ENCODE assay signal across 1 cellular context in the genomic region with DNA sequence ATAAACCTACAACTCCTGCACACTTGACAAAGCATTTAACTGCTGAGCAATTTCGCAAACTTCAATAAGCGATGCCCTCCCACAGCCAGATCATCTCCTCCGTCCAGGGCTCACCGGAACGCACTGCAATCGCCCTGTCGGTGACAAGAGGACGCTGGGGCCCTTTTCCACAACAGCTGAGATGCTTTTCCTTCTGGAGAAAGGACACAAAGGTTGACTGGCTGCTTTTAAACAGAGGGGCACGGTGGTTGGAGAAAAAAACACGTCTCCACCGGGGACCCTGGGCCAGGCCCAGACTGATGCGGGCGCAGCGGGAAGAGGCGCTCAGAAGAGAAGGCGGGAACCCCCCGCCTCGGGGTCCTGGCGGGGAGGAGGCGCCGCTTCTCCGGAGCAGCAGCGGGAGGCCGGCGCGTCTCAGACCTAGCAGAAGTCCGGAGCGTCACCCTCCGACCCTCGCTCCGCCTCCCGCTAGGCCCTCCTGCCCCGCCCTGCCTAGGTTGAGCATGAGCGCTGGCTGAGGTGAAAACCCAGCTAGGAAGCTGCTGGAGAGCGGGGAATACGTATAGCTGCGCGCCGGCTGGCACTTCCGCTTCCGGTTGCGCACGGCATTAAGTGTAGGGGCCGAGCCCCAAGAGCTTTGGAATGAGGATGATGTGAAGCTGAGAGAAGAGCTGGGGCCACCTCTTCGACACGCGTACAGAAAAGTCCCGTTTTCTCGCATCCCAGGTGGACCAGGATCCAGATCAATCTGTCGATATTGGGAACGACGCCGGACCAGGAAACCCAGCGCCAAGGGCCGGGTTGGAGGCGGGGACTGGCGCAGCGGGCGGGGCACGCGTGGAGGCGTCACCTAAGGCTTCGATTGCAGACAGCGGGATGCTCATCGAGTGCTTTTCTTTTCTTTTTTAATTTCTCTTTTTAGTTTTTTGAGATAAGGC.
TF ChIP-seq lines count a peak whose summit lies in the region.

A gene (minus strand): TSS at position 564 of the 938 bp plus-strand sequence. CDS start 3,788 bp downstream, outside the sequence.

TF ChIP-seq in HepG2, 621 proteins besides CTCF, POLR2A, EP300 and RAD21 (continued from another document and continues in another):
- TF ChIP-seq, protein P1, sequence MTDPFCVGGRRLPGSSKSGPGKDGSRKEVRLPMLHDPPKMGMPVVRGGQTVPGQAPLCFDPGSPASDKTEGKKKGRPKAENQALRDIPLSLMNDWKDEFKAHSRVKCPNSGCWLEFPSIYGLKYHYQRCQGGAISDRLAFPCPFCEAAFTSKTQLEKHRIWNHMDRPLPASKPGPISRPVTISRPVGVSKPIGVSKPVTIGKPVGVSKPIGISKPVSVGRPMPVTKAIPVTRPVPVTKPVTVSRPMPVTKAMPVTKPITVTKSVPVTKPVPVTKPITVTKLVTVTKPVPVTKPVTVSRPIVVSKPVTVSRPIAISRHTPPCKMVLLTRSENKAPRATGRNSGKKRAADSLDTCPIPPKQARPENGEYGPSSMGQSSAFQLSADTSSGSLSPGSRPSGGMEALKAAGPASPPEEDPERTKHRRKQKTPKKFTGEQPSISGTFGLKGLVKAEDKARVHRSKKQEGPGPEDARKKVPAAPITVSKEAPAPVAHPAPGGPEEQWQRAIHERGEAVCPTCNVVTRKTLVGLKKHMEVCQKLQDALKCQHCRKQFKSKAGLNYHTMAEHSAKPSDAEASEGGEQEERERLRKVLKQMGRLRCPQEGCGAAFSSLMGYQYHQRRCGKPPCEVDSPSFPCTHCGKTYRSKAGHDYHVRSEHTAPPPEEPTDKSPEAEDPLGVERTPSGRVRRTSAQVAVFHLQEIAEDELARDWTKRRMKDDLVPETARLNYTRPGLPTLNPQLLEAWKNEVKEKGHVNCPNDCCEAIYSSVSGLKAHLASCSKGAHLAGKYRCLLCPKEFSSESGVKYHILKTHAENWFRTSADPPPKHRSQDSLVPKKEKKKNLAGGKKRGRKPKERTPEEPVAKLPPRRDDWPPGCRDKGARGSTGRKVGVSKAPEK (CRISPR knock-in tag; IDR thresholded peaks at IDR 0.05; ENCODE audit: borderline replicate concordance) = no peak
- TF ChIP-seq, protein P2, sequence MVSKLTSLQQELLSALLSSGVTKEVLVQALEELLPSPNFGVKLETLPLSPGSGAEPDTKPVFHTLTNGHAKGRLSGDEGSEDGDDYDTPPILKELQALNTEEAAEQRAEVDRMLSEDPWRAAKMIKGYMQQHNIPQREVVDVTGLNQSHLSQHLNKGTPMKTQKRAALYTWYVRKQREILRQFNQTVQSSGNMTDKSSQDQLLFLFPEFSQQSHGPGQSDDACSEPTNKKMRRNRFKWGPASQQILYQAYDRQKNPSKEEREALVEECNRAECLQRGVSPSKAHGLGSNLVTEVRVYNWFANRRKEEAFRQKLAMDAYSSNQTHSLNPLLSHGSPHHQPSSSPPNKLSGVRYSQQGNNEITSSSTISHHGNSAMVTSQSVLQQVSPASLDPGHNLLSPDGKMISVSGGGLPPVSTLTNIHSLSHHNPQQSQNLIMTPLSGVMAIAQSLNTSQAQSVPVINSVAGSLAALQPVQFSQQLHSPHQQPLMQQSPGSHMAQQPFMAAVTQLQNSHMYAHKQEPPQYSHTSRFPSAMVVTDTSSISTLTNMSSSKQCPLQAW (CRISPR knock-in tag; IDR thresholded peaks at IDR 0.05) = peak; percentile 71
- no peak for TF ChIP-seq ZC3H4 (CRISPR knock-in tag; IDR thresholded peaks at IDR 0.05; ENCODE audit: borderline replicate concordance)
- TF ChIP-seq ZNF251 (CRISPR knock-in tag; IDR thresholded peaks at IDR 0.05) = no peak
- no peak for TF ChIP-seq ZBTB8A (CRISPR knock-in tag; IDR thresholded peaks at IDR 0.05; ENCODE audit: borderline replicate concordance, low read depth)
- peak; percentile 100 for TF ChIP-seq MTF1 (CRISPR knock-in tag; IDR thresholded peaks at IDR 0.05)
- no peak for TF ChIP-seq RXRB (CRISPR knock-in tag; IDR thresholded peaks at IDR 0.05; ENCODE audit: borderline replicate concordance)
- TF ChIP-seq, protein P3, sequence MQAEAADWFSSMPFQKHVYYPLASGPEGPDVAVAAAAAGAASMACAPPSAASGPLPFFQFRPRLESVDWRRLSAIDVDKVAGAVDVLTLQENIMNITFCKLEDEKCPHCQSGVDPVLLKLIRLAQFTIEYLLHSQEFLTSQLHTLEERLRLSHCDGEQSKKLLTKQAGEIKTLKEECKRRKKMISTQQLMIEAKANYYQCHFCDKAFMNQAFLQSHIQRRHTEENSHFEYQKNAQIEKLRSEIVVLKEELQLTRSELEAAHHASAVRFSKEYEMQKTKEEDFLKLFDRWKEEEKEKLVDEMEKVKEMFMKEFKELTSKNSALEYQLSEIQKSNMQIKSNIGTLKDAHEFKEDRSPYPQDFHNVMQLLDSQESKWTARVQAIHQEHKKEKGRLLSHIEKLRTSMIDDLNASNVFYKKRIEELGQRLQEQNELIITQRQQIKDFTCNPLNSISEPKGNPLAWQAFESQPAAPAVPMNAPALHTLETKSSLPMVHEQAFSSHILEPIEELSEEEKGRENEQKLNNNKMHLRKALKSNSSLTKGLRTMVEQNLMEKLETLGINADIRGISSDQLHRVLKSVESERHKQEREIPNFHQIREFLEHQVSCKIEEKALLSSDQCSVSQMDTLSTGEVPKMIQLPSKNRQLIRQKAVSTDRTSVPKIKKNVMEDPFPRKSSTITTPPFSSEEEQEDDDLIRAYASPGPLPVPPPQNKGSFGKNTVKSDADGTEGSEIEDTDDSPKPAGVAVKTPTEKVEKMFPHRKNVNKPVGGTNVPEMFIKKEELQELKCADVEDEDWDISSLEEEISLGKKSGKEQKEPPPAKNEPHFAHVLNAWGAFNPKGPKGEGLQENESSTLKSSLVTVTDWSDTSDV (CRISPR knock-in tag; IDR thresholded peaks at IDR 0.05) = no peak
- TF ChIP-seq CEBPG (CRISPR knock-in tag; IDR thresholded peaks at IDR 0.05) = 0 out of 2 replicates have a peak, but pooled peaks have one; percentile 31
- 0 out of 2 replicates have a peak, but pooled peaks have one; percentile 61 for TF ChIP-seq ZNF264 (CRISPR knock-in tag; IDR thresholded peaks at IDR 0.05)
- TF ChIP-seq ZNF549 (CRISPR knock-in tag; IDR thresholded peaks at IDR 0.05) = no peak
- TF ChIP-seq, protein P4, sequence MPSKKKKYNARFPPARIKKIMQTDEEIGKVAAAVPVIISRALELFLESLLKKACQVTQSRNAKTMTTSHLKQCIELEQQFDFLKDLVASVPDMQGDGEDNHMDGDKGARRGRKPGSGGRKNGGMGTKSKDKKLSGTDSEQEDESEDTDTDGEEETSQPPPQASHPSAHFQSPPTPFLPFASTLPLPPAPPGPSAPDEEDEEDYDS (CRISPR knock-in tag; IDR thresholded peaks at IDR 0.05) = peak; percentile 85
- 0 out of 2 replicates have a peak, but pooled peaks have one; percentile 57 for TF ChIP-seq JUND (CRISPR knock-in tag; IDR thresholded peaks at IDR 0.05)
- no peak for TF ChIP-seq ZNF75D (CRISPR knock-in tag; IDR thresholded peaks at IDR 0.05; ENCODE audit: borderline replicate concordance)
- TF ChIP-seq ZNF460 (CRISPR knock-in tag; IDR thresholded peaks at IDR 0.05; ENCODE audit: borderline replicate concordance) = no peak
- TF ChIP-seq CC2D1A (CRISPR knock-in tag; IDR thresholded peaks at IDR 0.05) = no peak
- no peak for TF ChIP-seq SMARCC2 (IDR thresholded peaks at IDR 0.05)
- TF ChIP-seq SATB2 (CRISPR knock-in tag; IDR thresholded peaks at IDR 0.05) = no peak; the same call in 1 of the 2 replicates
- TF ChIP-seq ZNF337 (CRISPR knock-in tag; IDR thresholded peaks at IDR 0.05; ENCODE audit: borderline replicate concordance, low read depth) = no peak; the same call in 1 of the 2 replicates
- no peak for TF ChIP-seq NFRKB (IDR thresholded peaks at IDR 0.05)
- TF ChIP-seq KDM4B (CRISPR knock-in tag; IDR thresholded peaks at IDR 0.05) = peak; percentile 96
- no peak; the same call in 1 of the 2 replicates for TF ChIP-seq HNRNPL (IDR thresholded peaks at IDR 0.05; ENCODE audit: low read depth, low read length)
- no peak for TF ChIP-seq FOXP1 (IDR thresholded peaks at IDR 0.05)
- TF ChIP-seq FOXP1 (CRISPR knock-in tag; IDR thresholded peaks at IDR 0.05) = no peak
- no peak for TF ChIP-seq ZNF282 (IDR thresholded peaks at IDR 0.05; ENCODE audit: partially characterized antibody)
- TF ChIP-seq EEA1 (CRISPR knock-in tag; IDR thresholded peaks at IDR 0.05; ENCODE audit: borderline replicate concordance) = no peak
- 0 out of 2 replicates have a peak, but pooled peaks have one; percentile 18 for TF ChIP-seq GTF2F1 (IDR thresholded peaks at IDR 0.05; ENCODE audit: low read length)
- TF ChIP-seq, protein P5, sequence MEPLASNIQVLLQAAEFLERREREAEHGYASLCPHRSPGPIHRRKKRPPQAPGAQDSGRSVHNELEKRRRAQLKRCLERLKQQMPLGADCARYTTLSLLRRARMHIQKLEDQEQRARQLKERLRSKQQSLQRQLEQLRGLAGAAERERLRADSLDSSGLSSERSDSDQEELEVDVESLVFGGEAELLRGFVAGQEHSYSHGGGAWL (CRISPR knock-in tag; IDR thresholded peaks at IDR 0.05) = peak; percentile 72
- no peak for TF ChIP-seq CEBPB (IDR thresholded peaks at IDR 0.05; ENCODE audit: borderline replicate concordance, low read depth, low read length)
- no peak for TF ChIP-seq ZNF775 (CRISPR knock-in tag; IDR thresholded peaks at IDR 0.05; ENCODE audit: borderline replicate concordance)
- peak; percentile 92; the same call in 1 of the 2 replicates for TF ChIP-seq ZNF333 (CRISPR knock-in tag; IDR thresholded peaks at IDR 0.05; ENCODE audit: borderline replicate concordance)
- no peak for TF ChIP-seq ZNF34 (CRISPR knock-in tag; IDR thresholded peaks at IDR 0.05; ENCODE audit: borderline replicate concordance)
- no peak for TF ChIP-seq FOSL1 (CRISPR knock-in tag; IDR thresholded peaks at IDR 0.05; ENCODE audit: borderline replicate concordance)
- TF ChIP-seq, protein P6, sequence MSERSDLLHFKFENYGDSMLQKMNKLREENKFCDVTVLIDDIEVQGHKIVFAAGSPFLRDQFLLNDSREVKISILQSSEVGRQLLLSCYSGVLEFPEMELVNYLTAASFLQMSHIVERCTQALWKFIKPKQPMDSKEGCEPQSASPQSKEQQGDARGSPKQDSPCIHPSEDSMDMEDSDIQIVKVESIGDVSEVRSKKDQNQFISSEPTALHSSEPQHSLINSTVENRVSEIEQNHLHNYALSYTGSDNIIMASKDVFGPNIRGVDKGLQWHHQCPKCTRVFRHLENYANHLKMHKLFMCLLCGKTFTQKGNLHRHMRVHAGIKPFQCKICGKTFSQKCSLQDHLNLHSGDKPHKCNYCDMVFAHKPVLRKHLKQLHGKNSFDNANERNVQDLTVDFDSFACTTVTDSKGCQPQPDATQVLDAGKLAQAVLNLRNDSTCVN (CRISPR knock-in tag; IDR thresholded peaks at IDR 0.05; ENCODE audit: borderline replicate concordance) = no peak; the same call in 1 of the 2 replicates
- no peak; the same call in 1 of the 2 replicates for TF ChIP-seq ZBTB42 (CRISPR knock-in tag; IDR thresholded peaks at IDR 0.05)
- TF ChIP-seq NPAS2 (CRISPR knock-in tag; IDR thresholded peaks at IDR 0.05; ENCODE audit: borderline replicate concordance) = no peak
- TF ChIP-seq, protein P7, sequence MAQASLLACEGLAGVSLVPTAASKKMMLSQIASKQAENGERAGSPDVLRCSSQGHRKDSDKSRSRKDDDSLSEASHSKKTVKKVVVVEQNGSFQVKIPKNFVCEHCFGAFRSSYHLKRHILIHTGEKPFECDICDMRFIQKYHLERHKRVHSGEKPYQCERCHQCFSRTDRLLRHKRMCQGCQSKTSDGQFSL (CRISPR knock-in tag; IDR thresholded peaks at IDR 0.05) = no peak
- no peak for TF ChIP-seq KAT2B (IDR thresholded peaks at IDR 0.05; ENCODE audit: borderline replicate concordance, low read depth, low read length)
- TF ChIP-seq CREB1 (IDR thresholded peaks at IDR 0.05) = peak; percentile 52
- TF ChIP-seq CREB1 (CRISPR knock-in tag; IDR thresholded peaks at IDR 0.05) = peak; percentile 92
- TF ChIP-seq FLYWCH1 (CRISPR knock-in tag; IDR thresholded peaks at IDR 0.05) = no peak
- TF ChIP-seq, protein P8, sequence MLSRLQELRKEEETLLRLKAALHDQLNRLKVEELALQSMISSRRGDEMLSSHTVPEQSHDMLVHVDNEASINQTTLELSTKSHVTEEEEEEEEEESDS (CRISPR knock-in tag; IDR thresholded peaks at IDR 0.05; ENCODE audit: borderline replicate concordance) = no peak
- TF ChIP-seq EHMT2 (IDR thresholded peaks at IDR 0.05; ENCODE audit: borderline replicate concordance, low read depth, low read length) = no peak; the same call in 1 of the 2 replicates
- no peak for TF ChIP-seq ZNF724P (CRISPR knock-in tag; IDR thresholded peaks at IDR 0.05; ENCODE audit: borderline replicate concordance)
- no peak for TF ChIP-seq HOXD1 (CRISPR knock-in tag; IDR thresholded peaks at IDR 0.05)
- TF ChIP-seq ZNF777 (CRISPR knock-in tag; IDR thresholded peaks at IDR 0.05) = peak; percentile 30; the same call in 1 of the 2 replicates
- no peak for TF ChIP-seq ZNF572 (CRISPR knock-in tag; IDR thresholded peaks at IDR 0.05)
- peak; percentile 51 for TF ChIP-seq NCOA2 (CRISPR knock-in tag; IDR thresholded peaks at IDR 0.05)
- TF ChIP-seq, protein P9, sequence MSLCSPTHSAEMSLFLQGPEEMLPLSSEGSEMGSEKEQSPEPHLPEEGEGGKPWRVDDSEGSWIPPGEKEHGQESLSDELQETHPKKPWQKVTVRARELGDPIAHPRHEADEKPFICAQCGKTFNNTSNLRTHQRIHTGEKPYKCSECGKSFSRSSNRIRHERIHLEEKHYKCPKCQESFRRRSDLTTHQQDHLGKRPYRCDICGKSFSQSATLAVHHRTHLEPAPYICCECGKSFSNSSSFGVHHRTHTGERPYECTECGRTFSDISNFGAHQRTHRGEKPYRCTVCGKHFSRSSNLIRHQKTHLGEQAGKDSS (CRISPR knock-in tag; IDR thresholded peaks at IDR 0.05; ENCODE audit: borderline replicate concordance, low read depth) = peak; percentile 87; the same call in 1 of the 2 replicates
- peak; percentile 49; the same call in 1 of the 2 replicates for TF ChIP-seq SIX4 (CRISPR knock-in tag; IDR thresholded peaks at IDR 0.05)
- no peak for TF ChIP-seq ZNF607 (CRISPR knock-in tag; IDR thresholded peaks at IDR 0.05; ENCODE audit: borderline replicate concordance)
- TF ChIP-seq JDP2 (CRISPR knock-in tag; IDR thresholded peaks at IDR 0.05; ENCODE audit: borderline replicate concordance) = no peak
- peak; percentile 85 for TF ChIP-seq XRCC5 (optimal IDR thresholded peaks at IDR 0.05; ENCODE audit: low read length)
- no peak for TF ChIP-seq ZNF510 (CRISPR knock-in tag; IDR thresholded peaks at IDR 0.05; ENCODE audit: low read depth)
- TF ChIP-seq SP2 (CRISPR knock-in tag; IDR thresholded peaks at IDR 0.05) = peak; percentile 57; the same call in 1 of the 2 replicates
